Comparison of ENCODE assay signal across 16 cellular contexts in genomic region chr1:244655186-244655585, GRCh38. TPM values are rescaled to one million over a fixed set of nuclear protein-coding genes. Genes with fewer than 3 reads are reported as not detected.
DNase-seq lines count a peak whose midpoint lies in the region; ATAC-seq and TF ChIP-seq lines count a peak whose summit lies in the region.
"Had no signal": no experiment of that assay in that cellular context is flagged by ENCODE, and none has a peak within 500 bp of the region (broad histone marks: within the 10 kb centered on the region; RNA-seq: fewer than 3 reads in every experiment).

No MANE protein-coding gene starts in this region.

- H3K4me3 Mint-ChIP-seq in stimulated activated memory B cell treated with anti-CD40 and anti-IgM and Interleukin-4, amounts not matched to agents 10 μg/mL and 1 μg/mL and 100 μg/mL, for 72 hours = no peak overlapping the region
- H3K4me3 Mint-ChIP-seq: activated CD8-positive, alpha-beta T cell treated with anti-CD3 and anti-CD28 coated beads, Interleukin-2, amount 10 ng/mL, durations not matched to agents 7 days and 5 days; natural killer cell treated with Interleukin-12 subunit alpha and Interleukin-12 subunit beta and Interleukin-15 and Interleukin-18, amount 100 ng/mL, for 72 hours had no signal

- H3K4me1 ChIP-seq in GM23248 (ENCODE audit: insufficient read depth) (peaks cover 27% of the 10 kb centered on the region), NT2/D1 (ENCODE audit: insufficient read depth, insufficient read length) (no peaks in the 10 kb centered on the region), esophagus muscularis mucosa (peaks cover 50 to 72% (median 65%) of the 10 kb centered on the region in 4 donors)

- H3K36me3 ChIP-seq in GM23248 (ENCODE audit: low read depth) (peaks cover 6% of the 10 kb centered on the region; the same call in 1 of the 2 replicates), NT2/D1 (ENCODE audit: insufficient read depth, insufficient read length, low read length) (peaks cover 36% of the 10 kb centered on the region), esophagus muscularis mucosa (peaks cover 0 to 7% (median 2%) of the 10 kb centered on the region in 4 donors)
- H3K36me3 ChIP-seq: Peyer's patch had no signal

- 97 to 100% methylated on average over 1 of the region's 1 CpG for WGBS in GM23248 (ENCODE audit: low coverage in 1 of 2, low lambda C conversion rate in 2 of 2, missing lambda C conversion rate in 2 of 2), 2 experiments
- 80% methylated on average over 1 of the region's 1 CpG for WGBS in esophagus muscularis mucosa
- 93 to 96% methylated on average over 1 of the region's 1 CpG for WGBS in lower leg skin, 2 donors

- intact Hi-C loops in esophagus muscularis mucosa (cut with DNase I) = no loop called here
- intact Hi-C loops in lower leg skin (cut with DNase I; ENCODE audit: low total_unique reads) = no loop called here

- ATAC-seq in GM18868 (IDR thresholded peaks at IDR 0.05; ENCODE audit: unreplicated experiment) = no peak
- no peak for ATAC-seq in stimulated activated memory B cell treated with anti-CD40 and anti-IgM and Interleukin-4, amounts not matched to agents 10 μg/mL and 1 μg/mL and 100 μg/mL, for 72 hours
- ATAC-seq: activated CD8-positive, alpha-beta T cell treated with anti-CD3 and anti-CD28 coated beads, Interleukin-2, amount 10 ng/mL, durations not matched to agents 7 days and 5 days; esophagus mucosa; natural killer cell treated with Interleukin-12 subunit alpha and Interleukin-12 subunit beta and Interleukin-15 and Interleukin-18, amount 100 ng/mL, for 72 hours had no signal

- H3K9ac ChIP-seq in GM23248 (peak overlapping the region; percentile 91; the same call in 1 of the 2 replicates), NT2/D1 (ENCODE audit: insufficient read length, low read depth) (no peak overlapping the region)

- H3K79me2 ChIP-seq in GM23248 (ENCODE audit: insufficient read depth) = peaks cover 71% of the 10 kb centered on the region

- H3K27ac ChIP-seq in GM23248 (no peak overlapping the region), esophagus muscularis mucosa (replicated peaks in 1 of 4) (peak overlapping the region in 2 of 4 donors; percentile 97)
- H3K27ac ChIP-seq: Peyer's patch had no signal

- H3K4me2 ChIP-seq in GM23248 (ENCODE audit: unreplicated experiment) = peak overlapping the region; percentile 89

- H3K9me2 ChIP-seq in GM23248 (ENCODE audit: insufficient read depth) = no peaks in the 10 kb centered on the region

- TF ChIP-seq EP300 in esophagus muscularis mucosa (IDR thresholded peaks at IDR 0.05) = no peak

- H3K9me3 ChIP-seq in GM23248 (ENCODE audit: low read depth) (no peaks in the 10 kb centered on the region), NT2/D1 (ENCODE audit: insufficient read depth, low read length) (no peaks in the 10 kb centered on the region), esophagus muscularis mucosa (no peaks in the 10 kb centered on the region)
- H3K9me3 ChIP-seq: Peyer's patch had no signal

- TF ChIP-seq POLR2A in esophagus muscularis mucosa (IDR thresholded peaks at IDR 0.05; ENCODE audit: low read depth) (no peak), lower leg skin (IDR thresholded peaks at IDR 0.05) (no peak)

- in situ Hi-C loops in GM23248 (cut with MboI) = no loop called here

- peaks cover 28% of the 10 kb centered on the region for H3K4me1 Mint-ChIP-seq in stimulated activated memory B cell treated with anti-CD40 and anti-IgM and Interleukin-4, amounts not matched to agents 10 μg/mL and 1 μg/mL and 100 μg/mL, for 72 hours

- no peak overlapping the region for H3K27ac Mint-ChIP-seq in stimulated activated memory B cell treated with anti-CD40 and anti-IgM and Interleukin-4, amounts not matched to agents 10 μg/mL and 1 μg/mL and 100 μg/mL, for 72 hours
- H3K27ac Mint-ChIP-seq: activated CD8-positive, alpha-beta T cell treated with anti-CD3 and anti-CD28 coated beads, Interleukin-2, amount 10 ng/mL, durations not matched to agents 7 days and 5 days; natural killer cell treated with Interleukin-12 subunit alpha and Interleukin-12 subunit beta and Interleukin-15 and Interleukin-18, amount 100 ng/mL, for 72 hours had no signal

- peaks cover 28% of the 10 kb centered on the region for H3K36me3 Mint-ChIP-seq in stimulated activated memory B cell treated with anti-CD40 and anti-IgM and Interleukin-4, amounts not matched to agents 10 μg/mL and 1 μg/mL and 100 μg/mL, for 72 hours

- no peaks in the 10 kb centered on the region for H3K27me3 Mint-ChIP-seq in stimulated activated memory B cell treated with anti-CD40 and anti-IgM and Interleukin-4, amounts not matched to agents 10 μg/mL and 1 μg/mL and 100 μg/mL, for 72 hours
- H3K27me3 Mint-ChIP-seq: natural killer cell treated with Interleukin-12 subunit alpha and Interleukin-12 subunit beta and Interleukin-15 and Interleukin-18, amount 100 ng/mL, for 72 hours had no signal

- peaks cover 9% of the 10 kb centered on the region for H4K20me1 ChIP-seq in GM23248 (ENCODE audit: insufficient read depth)

- TF ChIP-seq CTCF in esophagus muscularis mucosa (IDR thresholded peaks at IDR 0.05) (no peak), retinal pigment epithelial cell (conservative IDR thresholded peaks at IDR 0.05; ENCODE audit: low read depth, low read length) (no peak), lower leg skin (IDR thresholded peaks at IDR 0.05) (no peak)

- no peaks in the 10 kb centered on the region for H3K27me3 ChIP-seq in GM23248 (replicated peaks; ENCODE audit: insufficient read depth)
- H3K27me3 ChIP-seq in NT2/D1 (ENCODE audit: insufficient read depth, insufficient read length) = no peaks in the 10 kb centered on the region
- no peaks in the 10 kb centered on the region for H3K27me3 ChIP-seq in esophagus muscularis mucosa
- H3K27me3 ChIP-seq: Peyer's patch had no signal

- no peaks in the 10 kb centered on the region for H3K9me3 Mint-ChIP-seq in stimulated activated memory B cell treated with anti-CD40 and anti-IgM and Interleukin-4, amounts not matched to agents 10 μg/mL and 1 μg/mL and 100 μg/mL, for 72 hours
- H3K9me3 Mint-ChIP-seq: natural killer cell treated with Interleukin-12 subunit alpha and Interleukin-12 subunit beta and Interleukin-15 and Interleukin-18, amount 100 ng/mL, for 72 hours had no signal

- H3K4me3 ChIP-seq in GM23248 (peak overlapping the region; percentile 89), NT2/D1 (ENCODE audit: insufficient read length, low read depth) (peak overlapping the region; percentile 18), esophagus muscularis mucosa (peak overlapping the region in 3 of 4 donors; percentile 72 to 90 (median 79)), retinal pigment epithelial cell (ENCODE audit: low read length) (peak overlapping the region; percentile 75), lower leg skin (ENCODE audit: low read depth, poor library complexity, severe bottlenecking) (no peak overlapping the region)

- H2AFZ ChIP-seq in GM23248 = no peak overlapping the region

- peaks cover 9% of the 10 kb centered on the region; the same call in 1 of the 2 replicates for H3F3A ChIP-seq in GM23248 (ENCODE audit: insufficient read depth)

- DNase-seq in GM23248 = no peak
- no peak for DNase-seq in NT2/D1 (ENCODE audit: low read depth, low spot score)
- no peak for DNase-seq in esophagus muscularis mucosa (ENCODE audit: extremely low spot score)
- no peak for DNase-seq in retinal pigment epithelial cell (ENCODE audit: low read depth)
- no peak for DNase-seq in lower leg skin (ENCODE audit: low spot score in 2 of 2)
- no peak for DNase-seq in NCI-H128 (lab: John Stamatoyannopoulos, UW; ENCODE audit: unreplicated experiment)
- DNase-seq: activated CD8-positive, alpha-beta T cell treated with anti-CD3 and anti-CD28 coated beads, Interleukin-2, amount 10 ng/mL, durations not matched to agents 7 days and 5 days; activated gamma-delta T cell treated with Interleukin-2 at 50 U/mL for 16 hours; central memory CD4-positive, alpha-beta T cell; islet precursor cell; NCI-H226; Peyer's patch had no signal

RNA-seq across cellular contexts. Expression of gene DESI2, which starts 2.3 kb away (rescaled TPM):
- total RNA-seq in GM23248 (2014; rRNA removed; shearing (Covaris generic)) = 58.9 and 65.9 TPM in 2 replicates
- polyA plus RNA-seq in GM23248 (2016; fragmentation: Nextera tagmentation; extraction: Ambion mirVana) = 43.1 and 43.9 TPM in 2 replicates
- total RNA-seq in esophagus muscularis mucosa = 10 to 100 TPM; 30.3 to 59.6 (median 31.4) TPM
- 10 to 100 TPM; 25.2 to 30.2 (median 29.9) TPM for total RNA-seq in lower leg skin
